ENCODE assay signal across 22 cellular contexts in the genomic region with DNA sequence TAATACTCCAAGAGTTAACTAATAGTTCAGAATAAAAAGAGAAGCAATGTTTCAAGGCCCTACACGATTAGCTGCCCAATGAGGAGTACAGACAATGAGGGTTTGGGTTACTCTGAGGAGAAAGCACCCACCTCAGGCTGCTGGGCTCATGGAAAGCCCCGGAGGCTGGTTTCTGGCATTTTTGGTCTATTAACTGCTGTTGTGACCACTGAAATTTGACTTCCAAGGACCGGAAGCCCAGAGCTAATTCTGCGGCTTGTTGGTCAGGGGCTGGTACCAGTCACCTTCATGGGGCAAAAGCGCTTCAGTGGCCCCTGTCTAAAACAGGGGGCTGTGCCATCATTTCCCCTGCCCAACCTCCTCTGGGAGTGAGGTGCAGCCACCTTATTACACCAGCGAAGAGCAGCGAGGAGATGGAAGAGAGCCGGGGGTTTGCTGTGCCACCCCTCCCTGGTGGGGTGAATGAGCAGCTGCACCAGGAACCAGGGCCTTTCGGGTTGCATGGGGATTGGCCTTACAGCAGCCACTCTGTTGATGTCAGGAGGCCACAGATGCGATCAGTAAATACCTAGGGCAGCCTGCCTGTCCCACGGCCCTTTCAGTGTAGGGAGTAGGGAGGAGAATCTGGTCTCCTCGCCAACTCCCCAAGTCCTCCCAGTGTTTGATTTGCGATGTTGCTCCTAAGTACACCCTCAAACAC.
"Had no signal": no experiment of that assay in that cellular context is flagged by ENCODE, and none has a peak within 500 bp of the region (broad histone marks: within the 10 kb centered on the region; RNA-seq: fewer than 3 reads in every experiment).

No MANE protein-coding gene starts in this region.

- H2AFZ ChIP-seq: parathyroid adenoma had no signal

- H3K9ac ChIP-seq: parathyroid adenoma had no signal

- ATAC-seq: effector memory CD8-positive, alpha-beta T cell; natural killer cell; right lobe of liver; stimulated activated naive B cell treated with anti-CD40 and anti-IgM and Interleukin-4, amounts not matched to agents 10 μg/mL and 1 μg/mL and 100 μg/mL, for 72 hours had no signal

- H3K4me1 Mint-ChIP-seq: memory B cell; neural crest cell; stimulated activated naive B cell treated with anti-CD40 and anti-IgM and Interleukin-4, amounts not matched to agents 10 μg/mL and 1 μg/mL and 100 μg/mL, for 72 hours had no signal

- H3K9me3 ChIP-seq: colonic mucosa, neutrophil, right lobe of liver, thyroid gland, vagina had no signal

- H3K36me3 Mint-ChIP-seq: immature natural killer cell; memory B cell; natural killer cell; stimulated activated naive B cell treated with anti-CD40 and anti-IgM and Interleukin-4, amounts not matched to agents 10 μg/mL and 1 μg/mL and 100 μg/mL, for 72 hours had no signal

- H3K79me2 ChIP-seq: parathyroid adenoma had no signal

- H3K27me3 ChIP-seq: colonic mucosa, right lobe of liver, thyroid gland, vagina had no signal

- H3K4me1 ChIP-seq: colonic mucosa, parathyroid adenoma, right lobe of liver, stomach, thyroid gland, vagina had no signal

- H3K36me3 ChIP-seq: colonic mucosa, neutrophil, right lobe of liver, stomach, thyroid gland, vagina had no signal

- H3K4me3 ChIP-seq: colonic mucosa, lung, right lobe of liver, stomach, thyroid gland, vagina had no signal

- H3K4me3 Mint-ChIP-seq: dendritic cell treated with granulocyte-macrophage colony-stimulating factor and Interleukin-4, amounts not matched to agents 40 ng/mL and 50 ng/mL, for 4 days; effector memory CD8-positive, alpha-beta T cell; memory B cell; natural killer cell; neural crest cell; stimulated activated naive B cell treated with anti-CD40 and anti-IgM and Interleukin-4, amounts not matched to agents 10 μg/mL and 1 μg/mL and 100 μg/mL, for 72 hours had no signal

- H3K27ac Mint-ChIP-seq: dendritic cell treated with granulocyte-macrophage colony-stimulating factor and Interleukin-4, amounts not matched to agents 40 ng/mL and 50 ng/mL, for 4 days; effector memory CD8-positive, alpha-beta T cell; immature natural killer cell; memory B cell; natural killer cell; progenitor cell of endocrine pancreas; stimulated activated naive B cell treated with anti-CD40 and anti-IgM and Interleukin-4, amounts not matched to agents 10 μg/mL and 1 μg/mL and 100 μg/mL, for 72 hours had no signal

- H3K9me3 Mint-ChIP-seq: dendritic cell treated with granulocyte-macrophage colony-stimulating factor and Interleukin-4, amounts not matched to agents 40 ng/mL and 50 ng/mL, for 4 days; effector memory CD8-positive, alpha-beta T cell; memory B cell; natural killer cell; neural crest cell had no signal

- DNase-seq: colonic mucosa; effector memory CD8-positive, alpha-beta T cell; hypothalamus; immature natural killer cell; islet precursor cell; natural killer cell; right lobe of liver; small intestine; stimulated activated CD4-positive, alpha-beta T cell treated with anti-CD3 and anti-CD28 coated beads, Interleukin-15, amount 100 ng/mL, for 24 hours; stimulated activated CD4-positive, alpha-beta T cell treated with anti-CD3 and anti-CD28 coated beads, Interleukin-2, amount 100 ng/mL, for 48 hours; stimulated activated naive B cell treated with anti-CD40 and anti-IgM and Interleukin-4, amounts not matched to agents 10 μg/mL and 1 μg/mL and 100 μg/mL, for 72 hours; stomach; thyroid gland; trophoblast cell had no signal
